In the genomic region with DNA sequence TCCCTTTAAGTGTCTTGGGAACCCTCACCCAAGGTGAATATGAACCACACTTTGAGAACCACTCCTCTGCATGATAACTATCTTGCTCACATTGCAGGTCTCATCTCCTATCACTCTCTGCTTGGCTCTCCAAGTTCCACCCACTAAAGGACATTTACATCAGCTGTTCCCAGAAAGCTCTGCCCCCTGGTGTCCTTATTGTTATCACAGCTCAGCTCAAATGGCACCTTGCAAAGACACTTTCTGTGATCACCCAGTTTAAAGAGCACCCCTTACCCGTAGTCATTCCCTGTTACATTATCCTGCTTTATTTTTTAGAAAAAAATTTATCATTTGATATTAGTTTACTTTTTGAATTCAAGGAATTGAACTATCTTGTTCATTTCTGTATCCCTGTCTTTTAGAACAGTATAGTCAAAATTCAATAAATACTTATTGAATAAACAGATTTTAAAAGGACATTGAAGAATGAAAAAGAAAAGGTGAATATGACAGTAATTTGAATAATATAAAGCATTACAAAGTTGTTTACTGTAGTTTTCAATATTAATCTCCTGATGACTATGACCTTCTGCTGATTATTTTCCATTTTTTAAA, we compare ENCODE assay signal across 9 cellular contexts. TPM values are rescaled to one million over a fixed set of nuclear protein-coding genes. Genes with fewer than 3 reads are reported as not detected.
DNase-seq lines count a peak whose midpoint lies in the region; ATAC-seq and TF ChIP-seq lines count a peak whose summit lies in the region.
"Had no signal": no experiment of that assay in that cellular context is flagged by ENCODE, and none has a peak within 500 bp of the region (broad histone marks: within the 10 kb centered on the region; RNA-seq: fewer than 3 reads in every experiment).

No MANE protein-coding gene starts in this region.

- intact Hi-C loops in Caco-2 (cut with micrococcal nuclease; ENCODE audit: unreplicated experiment) (loop anchor here (1.0 to 5.0 kb wide), 3 partner anchors 45 to 205 kb away; no protein-coding TSS in a partner anchor), upper lobe of right lung (cut with DNase I) (no loop called here), ascending aorta (cut with DNase I) (no loop called here)

- H3K9me3 Mint-ChIP-seq in Caco-2 (ENCODE audit: unreplicated experiment) (peaks cover 39% of the 10 kb centered on the region), WTC11 (peaks cover 7% of the 10 kb centered on the region)
- H3K9me3 Mint-ChIP-seq: T-helper 1 cell treated with Interleukin-12 subunit alpha and Interleukin-12 subunit beta and Interleukin-4 antibody, amounts not matched to agents 30 μg/mL and 1 μg/mL, for 36 hours had no signal

- no peak overlapping the region for H3K27ac ChIP-seq in upper lobe of right lung
- H3K27ac ChIP-seq in ascending aorta = no peak overlapping the region

- CTCF ChIA-PET in Caco-2 (lab: Charles Lee) = interaction anchor here (1.0 to 1.6 kb wide), 2 partner anchors 53 to 88 kb away, joined by 3 to 4 read pairs; no protein-coding TSS in a partner anchor
- CTCF ChIA-PET in WTC11 (lab: Charles Lee) = interaction anchor here (0.7 to 1.9 kb wide), 14 partner anchors 17 to 531 kb away, joined by 3 to 8 read pairs (median 3); a partner anchor contains a TSS

- no peaks in the 10 kb centered on the region for H3K27me3 Mint-ChIP-seq in Caco-2 (ENCODE audit: insufficient read depth, unreplicated experiment)
- no peaks in the 10 kb centered on the region for H3K27me3 Mint-ChIP-seq in WTC11 (ENCODE audit: low read depth)

- no peak overlapping the region for H3K4me2 ChIP-seq in Loucy (ENCODE audit: low read depth, low read length, poor library complexity, severe bottlenecking)

- H3K4me1 ChIP-seq in Caco-2 (peaks cover 5% of the 10 kb centered on the region; the same call in 1 of the 2 replicates), Loucy (ENCODE audit: insufficient read depth, low read length, poor library complexity, severe bottlenecking) (peaks cover 9% of the 10 kb centered on the region), upper lobe of right lung (no peaks in the 10 kb centered on the region), ascending aorta (no peaks in the 10 kb centered on the region)

- BruUV-seq in Caco-2 (replicated peaks; lab: Mats Ljungman, UMichigan) = no TSS peak

- TF ChIP-seq CTCF in Caco-2 (IDR thresholded peaks at IDR 0.05; ENCODE audit: insufficient read depth in 1 of 2, low read depth in 1 of 2, low read length in 1 of 2, severe bottlenecking in 1 of 2, unreplicated experiment in 1 of 2) (peak; percentile 30 to 64), Loucy (conservative IDR thresholded peaks at IDR 0.05; ENCODE audit: low read length) (peak; percentile 73), WTC11 (IDR thresholded peaks at IDR 0.05) (peak; percentile 43), upper lobe of right lung (IDR thresholded peaks at IDR 0.05) (peak; percentile 54), ascending aorta (IDR thresholded peaks at IDR 0.05) (peak in 1 of 3 experiments; percentile 41)

- H3K4me1 Mint-ChIP-seq in Caco-2 (ENCODE audit: low read depth, unreplicated experiment) = peaks cover 16% of the 10 kb centered on the region
- peaks cover 49% of the 10 kb centered on the region for H3K4me1 Mint-ChIP-seq in WTC11

- H4K20me1 ChIP-seq in Loucy (ENCODE audit: insufficient read depth, low read length, poor library complexity, severe bottlenecking) = no peaks in the 10 kb centered on the region

- no peaks in the 10 kb centered on the region for H3K27me3 ChIP-seq in Caco-2 (replicated peaks; ENCODE audit: control insufficient read depth, insufficient read depth, low read length)
- H3K27me3 ChIP-seq in Loucy (ENCODE audit: insufficient read depth, low read length, poor library complexity, severe bottlenecking) = no peaks in the 10 kb centered on the region
- no peaks in the 10 kb centered on the region for H3K27me3 ChIP-seq in upper lobe of right lung
- no peaks in the 10 kb centered on the region for H3K27me3 ChIP-seq in ascending aorta

- H3K9me3 ChIP-seq in Caco-2 (peaks cover under 1% of the 10 kb centered on the region), Loucy (ENCODE audit: insufficient read depth, low read depth, low read length) (no peaks in the 10 kb centered on the region), upper lobe of right lung (no peaks in the 10 kb centered on the region), ascending aorta (no peaks in the 10 kb centered on the region)

- H3K9ac ChIP-seq in Loucy (ENCODE audit: low read depth, low read length, poor library complexity, severe bottlenecking) = no peak overlapping the region

- H2AFZ ChIP-seq in Loucy (ENCODE audit: low read length) = no peak overlapping the region

- no peaks in the 10 kb centered on the region for H3K36me3 Mint-ChIP-seq in Caco-2 (ENCODE audit: insufficient read depth, unreplicated experiment)
- H3K36me3 Mint-ChIP-seq in WTC11 = peaks cover 5% of the 10 kb centered on the region; the same call in 1 of the 2 replicates

- H3K4me3 ChIP-seq in Caco-2 (ENCODE audit: low read depth, low read length) (no peak overlapping the region), Loucy (ENCODE audit: low read length, poor library complexity, severe bottlenecking) (no peak overlapping the region), upper lobe of right lung (no peak overlapping the region), ascending aorta (no peak overlapping the region)

- H3K9me2 ChIP-seq in Loucy (replicated peaks; ENCODE audit: low read depth, low read length) = no peaks in the 10 kb centered on the region

- H3K27ac Mint-ChIP-seq in Caco-2 (ENCODE audit: unreplicated experiment) (no peak overlapping the region), WTC11 (no peak overlapping the region)
- H3K27ac Mint-ChIP-seq: T-helper 1 cell treated with Interleukin-12 subunit alpha and Interleukin-12 subunit beta and Interleukin-4 antibody, amounts not matched to agents 30 μg/mL and 1 μg/mL, for 36 hours had no signal

- H3K4me3 Mint-ChIP-seq in Caco-2 (ENCODE audit: unreplicated experiment) (no peak overlapping the region), WTC11 (peak overlapping the region; percentile 16; the same call in 1 of the 2 replicates)
- H3K4me3 Mint-ChIP-seq: T-helper 1 cell treated with Interleukin-12 subunit alpha and Interleukin-12 subunit beta and Interleukin-4 antibody, amounts not matched to agents 30 μg/mL and 1 μg/mL, for 36 hours had no signal

- POLR2A ChIA-PET in Caco-2 (lab: Charles Lee) (no interaction called here), WTC11 (lab: Charles Lee) (interaction anchor here (0.5 to 1.4 kb wide), 3 partner anchors 16 to 54 kb away, joined by 3 to 7 read pairs (median 5); a partner anchor contains a TSS)

- DNase-seq in Caco-2 (peak; percentile 59 to 67), WTC11 (ENCODE audit: low spot score) (peak; percentile 62), ecto neural progenitor cell (ENCODE audit: low spot score) (peak; percentile 56), mucosa of gallbladder (ENCODE audit: low spot score) (peak; percentile 46), upper lobe of right lung (no peak), ascending aorta (ENCODE audit: low spot score in 2 of 2) (no peak)

- H3K36me3 ChIP-seq in Caco-2 (ENCODE audit: control insufficient read depth, insufficient read depth, low read length) (no peaks in the 10 kb centered on the region), Loucy (ENCODE audit: insufficient read depth, low read length) (no peaks in the 10 kb centered on the region), upper lobe of right lung (no peaks in the 10 kb centered on the region), ascending aorta (no peaks in the 10 kb centered on the region)

- ATAC-seq in GM19455 (IDR thresholded peaks at IDR 0.05; ENCODE audit: unreplicated experiment) = peak; percentile 75
- peak; percentile 76 for ATAC-seq in WTC11
- peak; percentile 82 for ATAC-seq in upper lobe of right lung

- H3K79me2 ChIP-seq in Loucy (ENCODE audit: insufficient read depth, low read length) = no peaks in the 10 kb centered on the region

- H3F3A ChIP-seq in Loucy (ENCODE audit: low read depth) = no peaks in the 10 kb centered on the region

TF ChIP-seq in WTC11, 78 proteins besides CTCF, POLR2A, EP300 and RAD21 (continues in another document):
- TF ChIP-seq ZNF317 (CRISPR knock-in tag; IDR thresholded peaks at IDR 0.05; ENCODE audit: borderline replicate concordance, low read depth) (no peak), FOXK1 (CRISPR knock-in tag; IDR thresholded peaks at IDR 0.05) (0 out of 2 replicates have a peak, but pooled peaks have one; percentile 32)
- TF ChIP-seq, protein P1, sequence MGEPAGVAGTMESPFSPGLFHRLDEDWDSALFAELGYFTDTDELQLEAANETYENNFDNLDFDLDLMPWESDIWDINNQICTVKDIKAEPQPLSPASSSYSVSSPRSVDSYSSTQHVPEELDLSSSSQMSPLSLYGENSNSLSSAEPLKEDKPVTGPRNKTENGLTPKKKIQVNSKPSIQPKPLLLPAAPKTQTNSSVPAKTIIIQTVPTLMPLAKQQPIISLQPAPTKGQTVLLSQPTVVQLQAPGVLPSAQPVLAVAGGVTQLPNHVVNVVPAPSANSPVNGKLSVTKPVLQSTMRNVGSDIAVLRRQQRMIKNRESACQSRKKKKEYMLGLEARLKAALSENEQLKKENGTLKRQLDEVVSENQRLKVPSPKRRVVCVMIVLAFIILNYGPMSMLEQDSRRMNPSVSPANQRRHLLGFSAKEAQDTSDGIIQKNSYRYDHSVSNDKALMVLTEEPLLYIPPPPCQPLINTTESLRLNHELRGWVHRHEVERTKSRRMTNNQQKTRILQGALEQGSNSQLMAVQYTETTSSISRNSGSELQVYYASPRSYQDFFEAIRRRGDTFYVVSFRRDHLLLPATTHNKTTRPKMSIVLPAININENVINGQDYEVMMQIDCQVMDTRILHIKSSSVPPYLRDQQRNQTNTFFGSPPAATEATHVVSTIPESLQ (CRISPR knock-in tag; IDR thresholded peaks at IDR 0.05) = no peak
- TF ChIP-seq, protein P2, sequence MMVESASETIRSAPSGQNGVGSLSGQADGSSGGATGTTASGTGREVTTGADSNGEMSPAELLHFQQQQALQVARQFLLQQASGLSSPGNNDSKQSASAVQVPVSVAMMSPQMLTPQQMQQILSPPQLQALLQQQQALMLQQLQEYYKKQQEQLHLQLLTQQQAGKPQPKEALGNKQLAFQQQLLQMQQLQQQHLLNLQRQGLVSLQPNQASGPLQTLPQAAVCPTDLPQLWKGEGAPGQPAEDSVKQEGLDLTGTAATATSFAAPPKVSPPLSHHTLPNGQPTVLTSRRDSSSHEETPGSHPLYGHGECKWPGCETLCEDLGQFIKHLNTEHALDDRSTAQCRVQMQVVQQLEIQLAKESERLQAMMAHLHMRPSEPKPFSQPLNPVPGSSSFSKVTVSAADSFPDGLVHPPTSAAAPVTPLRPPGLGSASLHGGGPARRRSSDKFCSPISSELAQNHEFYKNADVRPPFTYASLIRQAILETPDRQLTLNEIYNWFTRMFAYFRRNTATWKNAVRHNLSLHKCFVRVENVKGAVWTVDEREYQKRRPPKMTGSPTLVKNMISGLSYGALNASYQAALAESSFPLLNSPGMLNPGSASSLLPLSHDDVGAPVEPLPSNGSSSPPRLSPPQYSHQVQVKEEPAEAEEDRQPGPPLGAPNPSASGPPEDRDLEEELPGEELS (CRISPR knock-in tag; IDR thresholded peaks at IDR 0.05) = no peak

RNA-seq across cellular contexts. Expression of a gene that starts 20.5 kb away (rescaled TPM):
- total RNA-seq in Caco-2 (2022) (2.4 and 4.4 TPM in 2 replicates), WTC11 (2021) (3.4 to 4.3 TPM (median 3.9 TPM) in 3 replicates), mucosa of gallbladder (0.12 TPM), upper lobe of right lung (not detected), ascending aorta (not detected)

Comparison
In these comparisons a context has a peak if more than half of its experiments do, and no peak if none do; other contexts are left out.
1. DNase-seq: peak in Caco-2 (2 of 2), WTC11 (single experiment), ecto neural progenitor cell (single experiment) and mucosa of gallbladder (single experiment); none in upper lobe of right lung (single experiment) and ascending aorta (0 of 2).
2. Peak in every context shown above with its lines, with median percentiles within 50 percentile points of each other: ATAC-seq.